ENCODE assay signal across 27 cellular contexts in genomic region chr2:199439542-199439941, GRCh38. TPM values are rescaled to one million over a fixed set of nuclear protein-coding genes. Genes with fewer than 3 reads are reported as not detected.
"Had no signal": no experiment of that assay in that cellular context is flagged by ENCODE, and none has a peak within 500 bp of the region (broad histone marks: within the 10 kb centered on the region; RNA-seq: fewer than 3 reads in every experiment).

No MANE protein-coding gene starts in this region.

- H3K4me3 ChIP-seq: PC-9 had no signal

- H2AFZ ChIP-seq: PC-9 had no signal

- H3K36me3 Mint-ChIP-seq: activated naive CD4-positive, alpha-beta T cell treated with anti-CD3 and anti-CD28 coated beads, Interleukin-2, amount 50 U/mL, for 72 hours; brain had no signal

- H3K4me1 Mint-ChIP-seq: activated CD4-positive, alpha-beta T cell treated with anti-CD3 and anti-CD28 coated beads, Interleukin-2, amount 10 ng/mL, durations not matched to agents 24 days and 14 days; brain had no signal

- H3K9me3 Mint-ChIP-seq: activated CD4-positive, alpha-beta T cell treated with anti-CD3 and anti-CD28 coated beads, Interleukin-2, amount 10 ng/mL, durations not matched to agents 24 days and 14 days; activated naive CD4-positive, alpha-beta T cell treated with anti-CD3 and anti-CD28 coated beads for 36 hours; activated naive CD4-positive, alpha-beta T cell treated with anti-CD3 and anti-CD28 coated beads, Interleukin-2, amount 50 U/mL, for 72 hours; activated T-cell treated with anti-CD3 and anti-CD28 coated beads, Interleukin-2, amount 50 U/mL, for 24 hours; activated T-helper 2 cell treated with anti-CD3 and anti-CD28 coated beads, Interferon-gamma antibody, Interleukin-2, Interleukin-4, amounts not matched to agents 10 μg/mL and 5 μg/mL and 100 μg/mL, durations not matched to agents 14 hours and 24 hours and 36 hours; brain had no signal

- DNase-seq: activated CD4-positive, alpha-beta T cell treated with anti-CD3 and anti-CD28 coated beads, Interleukin-2, amount 10 ng/mL, durations not matched to agents 24 days and 14 days; activated CD4-positive, alpha-beta T cell treated with anti-CD3 and anti-CD28 coated beads, Interleukin-2, amount 50 U/mL, for 48 hours; activated CD8-positive, alpha-beta T cell treated with anti-CD3 and anti-CD28 coated beads, Interleukin-2, amount 10 ng/mL, durations not matched to agents 7 days and 5 days; activated gamma-delta T cell treated with Interleukin-2 at 50 U/mL for 16 hours; activated naive CD4-positive, alpha-beta T cell treated with anti-CD3 and anti-CD28 coated beads for 36 hours; activated T-cell treated with anti-CD3 and anti-CD28 coated beads, Interleukin-2, amount 50 U/mL, for 24 hours; anterior cingulate cortex; caudate nucleus; cerebellar nuclear complex; Kasumi-1; KG1; MM.1S; MV-4-11; NCI-H1092; NCI-H1436 treated with DMSO at 0.1 percent for 48 hours; NCI-H2029 treated with DMSO at 0.1 percent for 48 hours; NCI-H524 treated with DMSO at 0.1 percent for 48 hours; PC-9; Right ventricle myocardium superior; SW 1271; T-helper 1 cell; T-helper 2 cell; T-helper 9 cell had no signal

- ATAC-seq: activated CD8-positive, alpha-beta T cell treated with anti-CD3 and anti-CD28 coated beads, Interleukin-2, amount 10 ng/mL, durations not matched to agents 7 days and 5 days; activated naive CD4-positive, alpha-beta T cell treated with anti-CD3 and anti-CD28 coated beads, Interleukin-2, amount 50 U/mL, for 72 hours had no signal

- H3K4me2 ChIP-seq: PC-9 had no signal

- H3K4me3 Mint-ChIP-seq: activated CD4-positive, alpha-beta T cell treated with anti-CD3 and anti-CD28 coated beads, Interleukin-2, amount 10 ng/mL, durations not matched to agents 24 days and 14 days; activated CD8-positive, alpha-beta T cell treated with anti-CD3 and anti-CD28 coated beads, Interleukin-2, amount 10 ng/mL, durations not matched to agents 7 days and 5 days; activated naive CD4-positive, alpha-beta T cell treated with anti-CD3 and anti-CD28 coated beads for 36 hours; activated T-cell treated with anti-CD3 and anti-CD28 coated beads, Interleukin-2, amount 50 U/mL, for 24 hours had no signal

- H3K27ac Mint-ChIP-seq: activated CD4-positive, alpha-beta T cell treated with anti-CD3 and anti-CD28 coated beads, Interleukin-2, amount 10 ng/mL, durations not matched to agents 24 days and 14 days; activated CD8-positive, alpha-beta T cell treated with anti-CD3 and anti-CD28 coated beads, Interleukin-2, amount 10 ng/mL, durations not matched to agents 7 days and 5 days; activated naive CD4-positive, alpha-beta T cell treated with anti-CD3 and anti-CD28 coated beads for 36 hours; activated naive CD4-positive, alpha-beta T cell treated with anti-CD3 and anti-CD28 coated beads, Interleukin-2, amount 50 U/mL, for 72 hours; activated T-cell treated with anti-CD3 and anti-CD28 coated beads, Interleukin-2, amount 50 U/mL, for 24 hours; activated T-helper 2 cell treated with anti-CD3 and anti-CD28 coated beads, Interferon-gamma antibody, Interleukin-2, Interleukin-4, amounts not matched to agents 10 μg/mL and 5 μg/mL and 100 μg/mL, durations not matched to agents 14 hours and 24 hours and 36 hours; brain had no signal

- H3K27ac ChIP-seq: PC-9, WERI-Rb-1 had no signal

RNA-seq across cellular contexts. Expression of gene SATB2, which starts 18.2 kb away (rescaled TPM):
- total RNA-seq: activated CD4-positive, alpha-beta T cell treated with anti-CD3 and anti-CD28 coated beads, Interleukin-2, amount 10 ng/mL, durations not matched to agents 24 days and 14 days; activated CD8-positive, alpha-beta T cell treated with anti-CD3 and anti-CD28 coated beads, Interleukin-2, amount 10 ng/mL, durations not matched to agents 7 days and 5 days had no signal
